ENCODE assay signal across 11 cellular contexts in genomic region chr17:560379-560935, GRCh38.
DNase-seq lines count a peak whose midpoint lies in the region; ATAC-seq and TF ChIP-seq lines count a peak whose summit lies in the region.
"Had no signal": no experiment of that assay in that cellular context is flagged by ENCODE, and none has a peak within 500 bp of the region (broad histone marks: within the 10 kb centered on the region; RNA-seq: fewer than 3 reads in every experiment).

No MANE protein-coding gene starts in this region.

- H3K27me3 Mint-ChIP-seq in T-helper 1 cell treated with Interleukin-12 subunit alpha and Interleukin-12 subunit beta and Interleukin-4 antibody, amounts not matched to agents 30 μg/mL and 1 μg/mL, for 36 hours (ENCODE audit: low read depth), result no peaks in the 10 kb centered on the region

- no peak overlapping the region for H3K4me3 Mint-ChIP-seq in T-helper 1 cell treated with Interleukin-12 subunit alpha and Interleukin-12 subunit beta and Interleukin-4 antibody, amounts not matched to agents 30 μg/mL and 1 μg/mL, for 36 hours

- peak overlapping the region; percentile 16 for H3K27ac ChIP-seq in cingulate gyrus (ENCODE audit: low read depth, low read length)
- H3K27ac ChIP-seq in left lung, result peak overlapping the region; percentile 49 to 86
- H3K27ac ChIP-seq in tibial artery, result peak overlapping the region; percentile 51 to 56
- H3K27ac ChIP-seq: 22Rv1, cardiac muscle cell had no signal

- H3K36me3 ChIP-seq in left lung (peaks cover 0 to 61% of the 10 kb centered on the region in 2 donors), tibial artery (peaks cover 18 to 60% (median 20%) of the 10 kb centered on the region in 3 donors)

- peak; percentile 46 for ATAC-seq in left lung

- intact Hi-C loops in left lung (cut with DNase I) (no loop called here), tibial artery (cut with DNase I; ENCODE audit: low total_unique reads) (no loop called here)

- H3K4me3 ChIP-seq in left lung (no peak overlapping the region), tibial artery (no peak overlapping the region)
- H3K4me3 ChIP-seq: cardiac muscle cell had no signal

- peaks cover 26% of the 10 kb centered on the region for H3K36me3 Mint-ChIP-seq in T-helper 1 cell treated with Interleukin-12 subunit alpha and Interleukin-12 subunit beta and Interleukin-4 antibody, amounts not matched to agents 30 μg/mL and 1 μg/mL, for 36 hours (ENCODE audit: low read depth)

- no peaks in the 10 kb centered on the region for H3K9me3 ChIP-seq in left lung
- no peaks in the 10 kb centered on the region for H3K9me3 ChIP-seq in tibial artery

- H3K4me1 ChIP-seq in left lung (peaks cover 20 to 54% of the 10 kb centered on the region in 2 donors), tibial artery (peaks cover 0 to 18% (median 0%) of the 10 kb centered on the region in 4 donors)

- no peaks in the 10 kb centered on the region for H3K9me3 Mint-ChIP-seq in T-helper 1 cell treated with Interleukin-12 subunit alpha and Interleukin-12 subunit beta and Interleukin-4 antibody, amounts not matched to agents 30 μg/mL and 1 μg/mL, for 36 hours

- peaks cover 20% of the 10 kb centered on the region for H3K4me1 Mint-ChIP-seq in T-helper 1 cell treated with Interleukin-12 subunit alpha and Interleukin-12 subunit beta and Interleukin-4 antibody, amounts not matched to agents 30 μg/mL and 1 μg/mL, for 36 hours (ENCODE audit: low read depth)

- no peaks in the 10 kb centered on the region for H3K27me3 ChIP-seq in left lung
- no peaks in the 10 kb centered on the region for H3K27me3 ChIP-seq in tibial artery
- H3K27me3 ChIP-seq: cardiac muscle cell had no signal

- no peak for DNase-seq in T-helper 1 cell
- no peak for DNase-seq in left lung
- no peak for DNase-seq in tibial artery
- no peak for DNase-seq in occipital lobe (lab: John Stamatoyannopoulos, UW)
- DNase-seq in NCI-H1417 treated with DMSO at 0.1 percent for 48 hours (lab: John Stamatoyannopoulos, UW), result no peak
- no peak for DNase-seq in NCI-H2029 (lab: John Stamatoyannopoulos, UW)
- DNase-seq: NCI-H446 had no signal

- H3K27ac Mint-ChIP-seq in T-helper 1 cell treated with Interleukin-12 subunit alpha and Interleukin-12 subunit beta and Interleukin-4 antibody, amounts not matched to agents 30 μg/mL and 1 μg/mL, for 36 hours, result peak overlapping the region; percentile 58

- no peak for TF ChIP-seq CTCF in left lung (IDR thresholded peaks at IDR 0.05)
- no peak for TF ChIP-seq CTCF in tibial artery (IDR thresholded peaks at IDR 0.05)

Comparison
In these comparisons a context has a peak if more than half of its experiments do, and no peak if none do; other contexts are left out.
1. H3K27ac ChIP-seq: peak in every context shown above with its lines; median percentile 68 in left lung; 54 in tibial artery; 16 in cingulate gyrus.